ENCODE assay signal across 16 cellular contexts in genomic region chr1:179966551-179966950, GRCh38. TPM values are rescaled to one million over a fixed set of nuclear protein-coding genes. Genes with fewer than 3 reads are reported as not detected.
DNase-seq lines count a peak whose midpoint lies in the region; ATAC-seq, FAIRE-seq and TF ChIP-seq lines count a peak whose summit lies in the region.
"Had no signal": no experiment of that assay in that cellular context is flagged by ENCODE, and none has a peak within 500 bp of the region (broad histone marks: within the 10 kb centered on the region; RNA-seq: fewer than 3 reads in every experiment).

No MANE protein-coding gene starts in this region.

- no peak for ATAC-seq in K562
- ATAC-seq in gastrocnemius medialis, result no peak
- ATAC-seq: GM23338 had no signal

- peaks cover 5% of the 10 kb centered on the region in 2 experiments; a peak in 3 of 5 replicates for H3K4me1 ChIP-seq in K562 (replicated peaks in 1 of 2; ENCODE audit: control insufficient read depth in 2 of 2, insufficient read depth in 2 of 2, low read length in 2 of 2)
- H3K4me1 ChIP-seq in gastrocnemius medialis, result peaks cover 42 to 52% of the 10 kb centered on the region in 2 donors
- H3K4me1 ChIP-seq: BE2C had no signal

- TF ChIP-seq CTCF in K562 (IDR thresholded peaks at IDR 0.05 in 2 of 3, conservative IDR thresholded peaks at IDR 0.05 in 1 of 3; ENCODE audit: insufficient read depth in 2 of 3, low read depth in 1 of 3, low read length in 3 of 3) (no peak), fibroblast of pulmonary artery (IDR thresholded peaks at IDR 0.05; ENCODE audit: low read length, missing control alignments) (no peak), gastrocnemius medialis (IDR thresholded peaks at IDR 0.05 in 4 of 5, conservative IDR thresholded peaks at IDR 0.05 in 1 of 5) (no peak)

- H3K4me3 ChIP-seq in K562 (no peak overlapping the region), fibroblast of pulmonary artery (replicated peaks; ENCODE audit: low read depth, low read length) (no peak overlapping the region), gastrocnemius medialis (no peak overlapping the region)
- H3K4me3 ChIP-seq: GM23338 had no signal

- peaks cover 9% of the 10 kb centered on the region; the same call in 2 of the 3 replicates for H3K36me3 ChIP-seq in K562 (ENCODE audit: control insufficient read depth, insufficient read depth, low read length)
- no peaks in the 10 kb centered on the region for H3K36me3 ChIP-seq in gastrocnemius medialis
- H3K36me3 ChIP-seq: BE2C had no signal

- no peak overlapping the region for H2AFZ ChIP-seq in K562 (ENCODE audit: low read depth, low read length)
- H2AFZ ChIP-seq: GM23338 had no signal

- no peak overlapping the region for H3K9ac ChIP-seq in K562 (ENCODE audit: insufficient read depth in 1 of 2, low read depth in 2 of 2, low read length in 2 of 2)

- H3K9me3 ChIP-seq in K562 (replicated peaks; ENCODE audit: control insufficient read depth, insufficient read depth, low read depth, low read length), result peaks cover 6% of the 10 kb centered on the region
- H3K9me3 ChIP-seq in gastrocnemius medialis, result no peaks in the 10 kb centered on the region
- H3K9me3 ChIP-seq: BE2C had no signal

- H4K20me1 ChIP-seq in K562 (replicated peaks; ENCODE audit: control insufficient read depth, insufficient read depth, low read length), result peaks cover 4% of the 10 kb centered on the region; the same call in 1 of the 2 replicates

- no peak overlapping the region for H3K27ac ChIP-seq in K562 (ENCODE audit: extremely low read depth, low read depth, low read length)
- peak overlapping the region; percentile 79 to 89 (median 87) for H3K27ac ChIP-seq in gastrocnemius medialis
- H3K27ac ChIP-seq: C4-2B had no signal

- H3K79me2 ChIP-seq in K562 (ENCODE audit: control insufficient read depth, insufficient read depth, low read length), result peaks cover 94% of the 10 kb centered on the region

- no peaks in the 10 kb centered on the region for H3K27me3 ChIP-seq in K562 (ENCODE audit: control insufficient read depth in 2 of 2, insufficient read depth in 2 of 2, low read length in 2 of 2)
- H3K27me3 ChIP-seq in gastrocnemius medialis, result no peaks in the 10 kb centered on the region
- H3K27me3 ChIP-seq: BE2C had no signal

- TF ChIP-seq POLR2A in K562 (conservative IDR thresholded peaks at IDR 0.05) (no peak), gastrocnemius medialis (IDR thresholded peaks at IDR 0.05) (no peak)

- no peak for TF ChIP-seq EP300 in K562 (IDR thresholded peaks at IDR 0.05; ENCODE audit: low read length)

- CTCF ChIA-PET in K562 (lab: Yijun Ruan, JAX; ENCODE audit: low intra/inter-chr PET ratio), result no interaction called here

- no peak for FAIRE-seq in K562 (lab: Jason Lieb, UNC)
- FAIRE-seq: GM12891 had no signal

- POLR2A ChIA-PET in K562 (lab: Yijun Ruan, JAX), result interaction anchor here (0.6 to 1.9 kb wide), 2 partner anchors 11 to 88 kb away, joined by 5 to 9 read pairs; no protein-coding TSS in a partner anchor

- no TSS peak for BruUV-seq in K562 (replicated peaks; lab: Mats Ljungman, UMichigan)

- TF ChIP-seq RAD21 in K562 (CRISPR knock-in tag; conservative IDR thresholded peaks at IDR 0.05 in 1 of 2, IDR thresholded peaks at IDR 0.05 in 1 of 2), result no peak

- DNase-seq in Ammon's horn (ENCODE audit: low spot score), result peak; percentile 9
- DNase-seq in K562 (ENCODE audit: extremely low read depth in 1 of 4, low spot score in 3 of 4), result no peak
- DNase-seq in fibroblast of pulmonary artery (ENCODE audit: low read depth), result peak; percentile 45
- no peak for DNase-seq in gastrocnemius medialis
- DNase-seq in SK-N-DZ (ENCODE audit: low spot score), result no peak
- no peak for DNase-seq in retina
- DNase-seq in NCI-H526 treated with DMSO at 0.1 percent for 48 hours (lab: John Stamatoyannopoulos, UW), result no peak
- DNase-seq: ACHN; BE2C; CD4-positive, alpha-beta memory T cell; DMS79; H9; KG1 had no signal

- in situ Hi-C loops in K562 (cut with MboI), result no loop called here
- in situ Hi-C loops in gastrocnemius medialis (cut with MboI; ENCODE audit: low sequenced_read_pairs in 4 of 4), result no loop called here

- intact Hi-C loops in K562 (cut with micrococcal nuclease) (no loop called here), gastrocnemius medialis (cut with DNase I; ENCODE audit: low total_unique reads) (no loop called here)

- no peak overlapping the region for H3K4me2 ChIP-seq in K562 (ENCODE audit: insufficient read depth, low read length)
- H3K4me2 ChIP-seq: GM23338 had no signal

- no peaks in the 10 kb centered on the region for H3K9me1 ChIP-seq in K562 (ENCODE audit: control insufficient read depth, insufficient read depth, low read length)

TF ChIP-seq in K562, 482 proteins besides CTCF, POLR2A, EP300 and RAD21:
- no peak for TF ChIP-seq ZNF316 (IDR thresholded peaks at IDR 0.05)
- peak; percentile 5; the same call in 1 of the 2 replicates for TF ChIP-seq NFIC (IDR thresholded peaks at IDR 0.05)

RNA-seq across cellular contexts. Expression of gene CEP350, which starts 11.9 kb away (rescaled TPM):
- 27.4 and 114 TPM in 2 replicates for total RNA-seq in K562 (2011; cell fraction: chromatin; rRNA removed; ENCODE audit: low replicate concordance)
- 19.5 and 31.2 TPM in 2 replicates for total RNA-seq in K562 (2011; cell fraction: nucleolus; rRNA removed)
- 38.1 and 40.1 TPM in 2 replicates for total RNA-seq in K562 (2011; cell fraction: nucleoplasm; rRNA removed)
- total RNA-seq in K562 (2014; rRNA removed) (30.4 and 34.2 TPM in 2 replicates), K562 (2014; rRNA removed; fragmentation: Illumina TruSeq; extraction: Trizol) (56.0 and 66.8 TPM in 2 replicates), K562 (2015; rRNA removed; fragmentation: Illumina TruSeq; extraction: Trizol) (57.7 and 64.3 TPM in 2 replicates), K562 (2021) (39.5 and 42.2 TPM in 2 replicates), gastrocnemius medialis (100 to 1,000 TPM in 3 of 4 donors, 10 to 100 TPM in 1; 83.7 to 197 (median 157) TPM)
- polyA plus RNA-seq in K562 (2011; rRNA removed) (17.7 and 23.3 TPM in 2 replicates), K562 (2014; fragmentation: Illumina TruSeq; extraction: Trizol) (23.0 and 28.0 TPM in 2 replicates), K562 (2014; fragmentation: Nextera tagmentation; extraction: Ambion mirVana) (1 to 10 TPM; 8.3 to 8.7 TPM), K562 (2014; rRNA removed) (17.1 and 20.4 TPM in 2 replicates)
- polyA plus RNA-seq in K562 (2011; cell fraction: cytosol; rRNA removed), result 4.5 and 8.3 TPM in 2 replicates
- polyA plus RNA-seq in K562 (2011; cell fraction: nucleus; rRNA removed), result 13.5 and 20.3 TPM in 2 replicates
- polyA plus RNA-seq in K562 (2012), result 17.6 and 18.7 TPM in 2 replicates
- polyA minus RNA-seq in K562 (2011; rRNA and poly(A)+ RNA removed), result 94.1 and 107 TPM in 2 replicates
- 29.8 and 44.2 TPM in 2 replicates for polyA minus RNA-seq in K562 (2011; cell fraction: cytosol; rRNA and poly(A)+ RNA removed)
- 34.6 and 77.2 TPM in 2 replicates for polyA minus RNA-seq in K562 (2011; cell fraction: nucleus; rRNA and poly(A)+ RNA removed)
- polyA plus RNA-seq in SK-N-DZ (2014; cell fraction: cytosol; rRNA removed), result 18.3 and 23.6 TPM in 2 replicates
- polyA plus RNA-seq in SK-N-DZ (2014; cell fraction: nucleus; rRNA removed), result 16.1 and 16.9 TPM in 2 replicates

Comparison
In these comparisons a context has a peak if more than half of its experiments do, and no peak if none do; other contexts are left out.
1. DNase-seq: peak in Ammon's horn (single experiment) and fibroblast of pulmonary artery (single experiment); none in K562 (0 of 4), gastrocnemius medialis (0 of 2), SK-N-DZ (single experiment), retina (single experiment) and NCI-H526 treated with DMSO at 0.1 percent for 48 hours (single experiment).